ENCODE assay signal across 1 cellular context in genomic region chr5:135880278-135880677, GRCh38.
TF ChIP-seq lines count a peak whose summit lies in the region.

No MANE protein-coding gene starts in this region.

TF ChIP-seq in SK-N-SH treated with all-trans-retinoic acid at 6 μM for 48 hours, 23 proteins besides CTCF, POLR2A, EP300 and RAD21 (continued from another document):
- TF ChIP-seq, protein P1, sequence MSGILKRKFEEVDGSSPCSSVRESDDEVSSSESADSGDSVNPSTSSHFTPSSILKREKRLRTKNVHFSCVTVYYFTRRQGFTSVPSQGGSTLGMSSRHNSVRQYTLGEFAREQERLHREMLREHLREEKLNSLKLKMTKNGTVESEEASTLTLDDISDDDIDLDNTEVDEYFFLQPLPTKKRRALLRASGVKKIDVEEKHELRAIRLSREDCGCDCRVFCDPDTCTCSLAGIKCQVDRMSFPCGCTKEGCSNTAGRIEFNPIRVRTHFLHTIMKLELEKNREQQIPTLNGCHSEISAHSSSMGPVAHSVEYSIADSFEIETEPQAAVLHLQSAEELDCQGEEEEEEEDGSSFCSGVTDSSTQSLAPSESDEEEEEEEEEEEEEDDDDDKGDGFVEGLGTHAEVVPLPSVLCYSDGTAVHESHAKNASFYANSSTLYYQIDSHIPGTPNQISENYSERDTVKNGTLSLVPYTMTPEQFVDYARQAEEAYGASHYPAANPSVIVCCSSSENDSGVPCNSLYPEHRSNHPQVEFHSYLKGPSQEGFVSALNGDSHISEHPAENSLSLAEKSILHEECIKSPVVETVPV (CRISPR knock-in tag; IDR thresholded peaks at IDR 0.05), result no peak
- TF ChIP-seq PPARA (CRISPR knock-in tag; IDR thresholded peaks at IDR 0.05; ENCODE audit: borderline replicate concordance), result no peak
- no peak for TF ChIP-seq TOX (CRISPR knock-in tag; IDR thresholded peaks at IDR 0.05; ENCODE audit: borderline replicate concordance)
- no peak for TF ChIP-seq ZFP30 (CRISPR knock-in tag; IDR thresholded peaks at IDR 0.05)
- TF ChIP-seq ZNF70 (CRISPR knock-in tag; IDR thresholded peaks at IDR 0.05), result no peak
- TF ChIP-seq ZNF8 (CRISPR knock-in tag; IDR thresholded peaks at IDR 0.05), result no peak
- no peak for TF ChIP-seq OSR1 (CRISPR knock-in tag; IDR thresholded peaks at IDR 0.05)
- TF ChIP-seq ZFP3 (CRISPR knock-in tag; IDR thresholded peaks at IDR 0.05), result no peak
- no peak for TF ChIP-seq TCF4 (CRISPR knock-in tag; IDR thresholded peaks at IDR 0.05; ENCODE audit: borderline replicate concordance)
- TF ChIP-seq ZNF565 (CRISPR knock-in tag; conservative IDR thresholded peaks at IDR 0.05; ENCODE audit: low read depth), result no peak
- no peak for TF ChIP-seq ISL1 (CRISPR knock-in tag; IDR thresholded peaks at IDR 0.05)
- TF ChIP-seq, protein P2, sequence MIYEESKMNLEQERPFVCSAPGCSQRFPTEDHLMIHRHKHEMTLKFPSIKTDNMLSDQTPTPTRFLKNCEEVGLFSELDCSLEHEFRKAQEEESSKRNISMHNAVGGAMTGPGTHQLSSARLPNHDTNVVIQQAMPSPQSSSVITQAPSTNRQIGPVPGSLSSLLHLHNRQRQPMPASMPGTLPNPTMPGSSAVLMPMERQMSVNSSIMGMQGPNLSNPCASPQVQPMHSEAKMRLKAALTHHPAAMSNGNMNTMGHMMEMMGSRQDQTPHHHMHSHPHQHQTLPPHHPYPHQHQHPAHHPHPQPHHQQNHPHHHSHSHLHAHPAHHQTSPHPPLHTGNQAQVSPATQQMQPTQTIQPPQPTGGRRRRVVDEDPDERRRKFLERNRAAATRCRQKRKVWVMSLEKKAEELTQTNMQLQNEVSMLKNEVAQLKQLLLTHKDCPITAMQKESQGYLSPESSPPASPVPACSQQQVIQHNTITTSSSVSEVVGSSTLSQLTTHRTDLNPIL (CRISPR knock-in tag; IDR thresholded peaks at IDR 0.05; ENCODE audit: low read depth), result no peak
- TF ChIP-seq, protein P3, sequence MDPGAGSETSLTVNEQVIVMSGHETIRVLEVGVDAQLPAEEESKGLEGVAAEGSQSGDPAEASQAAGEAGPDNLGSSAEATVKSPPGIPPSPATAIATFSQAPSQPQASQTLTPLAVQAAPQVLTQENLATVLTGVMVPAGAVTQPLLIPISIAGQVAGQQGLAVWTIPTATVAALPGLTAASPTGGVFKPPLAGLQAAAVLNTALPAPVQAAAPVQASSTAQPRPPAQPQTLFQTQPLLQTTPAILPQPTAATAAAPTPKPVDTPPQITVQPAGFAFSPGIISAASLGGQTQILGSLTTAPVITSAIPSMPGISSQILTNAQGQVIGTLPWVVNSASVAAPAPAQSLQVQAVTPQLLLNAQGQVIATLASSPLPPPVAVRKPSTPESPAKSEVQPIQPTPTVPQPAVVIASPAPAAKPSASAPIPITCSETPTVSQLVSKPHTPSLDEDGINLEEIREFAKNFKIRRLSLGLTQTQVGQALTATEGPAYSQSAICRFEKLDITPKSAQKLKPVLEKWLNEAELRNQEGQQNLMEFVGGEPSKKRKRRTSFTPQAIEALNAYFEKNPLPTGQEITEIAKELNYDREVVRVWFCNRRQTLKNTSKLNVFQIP (CRISPR knock-in tag; IDR thresholded peaks at IDR 0.05; ENCODE audit: borderline replicate concordance, low read depth), result no peak
- no peak for TF ChIP-seq SNAI2 (CRISPR knock-in tag; IDR thresholded peaks at IDR 0.05)
TF ChIP-seq in SK-N-SH treated with all-trans-retinoic acid at 6 μM for 48 hours: peak in this region for 0.
